8 cellular contexts compared by ENCODE assay signal in the genomic region with DNA sequence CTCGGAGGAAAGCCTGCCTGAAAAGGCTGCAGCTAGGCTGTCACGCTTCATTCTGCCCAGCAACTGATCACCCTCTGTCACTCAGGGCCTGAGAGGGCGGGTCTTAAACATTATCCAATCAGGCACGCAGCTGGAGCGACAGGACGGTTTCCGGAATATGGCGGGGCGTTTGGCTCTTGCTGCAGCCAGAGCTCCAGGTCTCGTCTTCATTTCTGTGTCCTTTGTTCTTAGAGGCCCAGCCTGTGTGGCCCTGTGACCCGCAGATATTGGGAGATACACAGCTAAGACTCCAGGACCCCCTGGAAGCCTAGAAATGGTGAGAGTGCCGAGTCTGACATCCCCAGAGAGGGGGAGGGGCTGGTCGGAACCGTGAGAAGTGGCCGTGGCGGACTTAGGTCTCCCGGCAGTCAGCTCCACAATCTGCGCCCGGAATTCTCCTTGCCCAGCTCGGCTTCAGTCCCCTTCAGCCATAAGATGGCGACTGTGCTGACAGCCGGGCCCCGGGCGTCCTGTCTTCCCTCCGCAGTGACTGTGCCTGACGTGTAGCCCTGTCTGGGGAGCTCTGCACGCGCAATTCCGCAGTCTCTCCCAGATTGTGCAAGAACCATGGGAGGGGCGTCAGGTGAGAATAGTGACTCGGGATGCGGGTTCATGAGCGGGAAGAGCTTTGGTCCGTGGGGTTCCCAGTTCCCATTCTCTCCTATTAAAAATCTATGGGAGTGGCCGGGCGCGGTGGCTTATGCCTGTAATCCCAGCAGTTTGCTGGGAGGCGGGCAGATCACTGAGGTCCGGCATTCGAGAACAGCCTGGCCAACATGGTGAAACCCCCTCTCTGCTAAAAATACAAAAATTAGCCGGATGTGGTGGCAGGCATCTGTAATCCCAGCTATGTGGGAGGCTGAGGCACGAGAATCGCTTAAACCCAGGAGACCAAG. TPM values are rescaled to one million over a fixed set of nuclear protein-coding genes. Genes with fewer than 3 reads are reported as not detected.
DNase-seq lines count a peak whose midpoint lies in the region; FAIRE-seq and TF ChIP-seq lines count a peak whose summit lies in the region.

A gene (plus strand): TSS at position 144 of the 935 bp plus-strand sequence. CDS start 170 bp downstream, at position 314.

- DNase-seq in COLO668 (lab: John Stamatoyannopoulos, UW; ENCODE audit: unreplicated experiment), result peak; percentile 89
- peak; percentile 93 for DNase-seq in GM20000 (ENCODE audit: low spot score)
- DNase-seq in HT1080 (ENCODE audit: low read depth), result peak; percentile 38
- DNase-seq in NOMO-1 treated with dmso at 0.1 percent for 144 hours (lab: John Stamatoyannopoulos, UW; ENCODE audit: unreplicated experiment), result peak; percentile 70
- peak; percentile 86 for DNase-seq in activated CD8-positive, alpha-beta memory T cell treated with anti-CD3 and anti-CD28 coated beads, Interleukin-2, amount 50 U/mL, for 24 hours (ENCODE audit: extremely low read depth)
- peak; percentile 93 for DNase-seq in mesenteric fat pad (ENCODE audit: low spot score)
- DNase-seq in stimulated activated CD8-positive, alpha-beta memory T cell treated with anti-CD3 and anti-CD28 coated beads, Interleukin-15, amount 100 ng/mL, for 1 hour (ENCODE audit: low read depth), result peak; percentile 86

- peak; percentile 93 for FAIRE-seq in endometrium (lab: Jason Lieb, UNC)

- TF ChIP-seq CTCF in GM20000 (IDR thresholded peaks at IDR 0.05; ENCODE audit: extremely low read depth, missing control alignments), result no peak

RNA-seq across cellular contexts. Expression of the gene that starts here (rescaled TPM):
- total RNA-seq in HT1080 (2014; rRNA removed; shearing (Covaris generic)), result not detected in 2 replicates
- polyA plus RNA-seq in HT1080 (2015; cell fraction: cytosol; rRNA removed), result 0.15 TPM in 1 of 2 replicates, not detected in the other
- 0.19 and 0.33 TPM in 2 replicates for polyA plus RNA-seq in HT1080 (2015; cell fraction: nucleus; rRNA removed)
- 7.0 TPM for total RNA-seq in mesenteric fat pad

Comparison
In these comparisons a context has a peak if more than half of its experiments do, and no peak if none do; other contexts are left out.
1. Peak in every context shown above with its lines: DNase-seq.
2. Peak in DNase-seq in HT1080; RNA of the gene not detected or under 1 TPM.
3. DNase-seq: peak in every context shown above with its lines; median percentile 93 in GM20000; 93 in mesenteric fat pad; 89 in COLO668; 86 in activated CD8-positive, alpha-beta memory T cell treated with anti-CD3 and anti-CD28 coated beads, Interleukin-2, amount 50 U/mL, for 24 hours; 86 in stimulated activated CD8-positive, alpha-beta memory T cell treated with anti-CD3 and anti-CD28 coated beads, Interleukin-15, amount 100 ng/mL, for 1 hour; 70 in NOMO-1 treated with dmso at 0.1 percent for 144 hours; 38 in HT1080.